In the genomic region with DNA sequence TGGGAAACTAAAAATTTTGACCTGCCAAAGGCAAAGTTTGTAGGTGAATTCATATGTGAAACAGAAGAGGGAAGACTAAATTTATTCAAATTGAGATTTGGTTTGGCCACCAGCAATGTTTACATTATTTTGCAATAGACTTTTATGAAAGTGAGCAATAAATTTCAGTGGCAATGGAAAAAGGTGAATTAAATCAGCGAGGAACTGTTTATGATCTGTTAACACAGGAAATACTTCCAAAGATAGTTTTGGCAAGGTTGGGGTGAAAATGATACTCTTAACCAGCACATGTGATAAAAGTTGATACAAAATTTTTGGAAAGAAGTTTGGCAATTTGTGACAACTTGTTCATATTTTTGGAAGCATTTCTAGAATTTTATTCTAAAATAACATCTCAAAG, we compare ENCODE assay signal across 25 cellular contexts.
"Had no signal": no experiment of that assay in that cellular context is flagged by ENCODE, and none has a peak within 500 bp of the region (broad histone marks: within the 10 kb centered on the region; RNA-seq: fewer than 3 reads in every experiment).

No MANE protein-coding gene starts in this region.

- FAIRE-seq: colon, keratinocyte, small intestine had no signal

- H3K27me3 ChIP-seq: esophagus squamous epithelium, gastrocnemius medialis, right lobe of liver, suprapubic skin, thyroid gland had no signal

- H3K27ac ChIP-seq: gastrocnemius medialis, left lung, parathyroid adenoma, right lobe of liver, suprapubic skin had no signal

- H3K4me3 ChIP-seq: esophagus squamous epithelium, gastrocnemius medialis, left lung, right lobe of liver, suprapubic skin, thyroid gland had no signal

- H3K4me1 ChIP-seq: left lung, parathyroid adenoma, suprapubic skin had no signal

- H3K36me3 ChIP-seq: esophagus squamous epithelium, gastrocnemius medialis, left lung, right lobe of liver, suprapubic skin, thyroid gland had no signal

- H3K9me3 ChIP-seq: esophagus squamous epithelium, gastrocnemius medialis, left lung, right lobe of liver, suprapubic skin, thyroid gland had no signal

- DNase-seq: central memory CD4-positive, alpha-beta T cell; effector CD8-positive, alpha-beta T cell; endodermal cell; esophagus squamous epithelium; foreskin fibroblast; gastrocnemius medialis; head of caudate nucleus; left lung; mammary epithelial cell; mesendoderm; midbrain; naive thymus-derived CD8-positive, alpha-beta T cell; occipital lobe; right lobe of liver; small intestine; stimulated activated CD4-positive, alpha-beta T cell treated with anti-CD3 and anti-CD28 coated beads, Interleukin-15, amount 100 ng/mL, for 24 hours; stimulated activated CD4-positive, alpha-beta T cell treated with anti-CD3 and anti-CD28 coated beads, Interleukin-4, amount 100 ng/mL, for 1 hour; stimulated activated CD8-positive, alpha-beta memory T cell treated with anti-CD3 and anti-CD28 coated beads, Interleukin-4, amount 100 ng/mL, for 48 hours; stimulated activated naive CD4-positive, alpha-beta T cell; stimulated activated naive CD8-positive, alpha-beta T cell treated with anti-CD3 and anti-CD28 coated beads, Interleukin-15, amount 100 ng/mL, for 72 hours; thyroid gland had no signal

- ATAC-seq: gastrocnemius medialis; left lung; naive thymus-derived CD8-positive, alpha-beta T cell; stimulated activated naive CD8-positive, alpha-beta T cell treated with anti-CD3 and anti-CD28 coated beads, Interleukin-15, amount 100 ng/mL, for 72 hours had no signal
